Comparison of ENCODE assay signal across 16 cellular contexts in the genomic region with DNA sequence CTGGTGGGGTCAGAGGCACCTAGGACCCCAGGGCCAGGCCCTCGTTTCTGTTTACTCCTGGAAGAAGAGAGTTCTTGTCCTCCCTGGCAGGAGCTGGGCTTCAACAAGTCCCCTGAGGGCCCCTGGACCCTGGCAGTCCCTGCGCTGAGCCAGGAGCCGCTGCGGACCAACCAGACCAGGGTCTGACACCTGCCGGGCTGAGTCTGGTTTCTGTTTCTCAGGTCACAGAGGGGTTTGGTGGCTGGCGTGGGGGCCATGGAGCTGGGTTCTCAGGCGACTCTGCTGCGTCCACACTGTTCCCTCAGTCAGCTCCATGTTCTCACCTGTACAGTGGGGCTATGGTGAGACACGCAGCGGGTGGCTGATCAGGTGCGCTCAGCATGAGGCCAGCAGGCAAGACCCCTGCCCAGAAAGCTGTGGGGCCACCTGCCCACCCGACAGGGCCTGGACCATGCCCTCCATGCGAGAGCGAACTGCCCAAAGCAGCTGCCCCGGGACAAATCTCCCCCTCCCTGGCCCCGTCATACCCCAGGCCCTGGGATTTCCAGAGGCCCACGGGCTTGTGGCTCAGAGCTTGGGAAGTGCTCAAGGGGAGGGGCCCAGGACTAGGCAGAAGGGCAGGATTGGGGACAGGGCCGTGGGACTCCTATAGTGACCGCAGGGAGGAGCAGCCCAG. TPM values are rescaled to one million over a fixed set of nuclear protein-coding genes. Genes with fewer than 3 reads are reported as not detected.
DNase-seq lines count a peak whose midpoint lies in the region; ATAC-seq and TF ChIP-seq lines count a peak whose summit lies in the region.
"Had no signal": no experiment of that assay in that cellular context is flagged by ENCODE, and none has a peak within 500 bp of the region (broad histone marks: within the 10 kb centered on the region; RNA-seq: fewer than 3 reads in every experiment).

No MANE protein-coding gene starts in this region.

- H3K27me3 Mint-ChIP-seq in H9 (ENCODE audit: low read depth): peaks cover 39% of the 10 kb centered on the region

- H3K4me3 ChIP-seq in lung: no peak overlapping the region
- H3K4me3 ChIP-seq in subcutaneous abdominal adipose tissue (ENCODE audit: low read depth in 1 of 5, low read length in 5 of 5): peak overlapping the region in 2 of 5 donors; percentile 13 to 42
- H3K4me3 ChIP-seq: suprapubic skin had no signal

- H3K23ac ChIP-seq in H9 (ENCODE audit: insufficient read length, low read depth, low read length): no peak overlapping the region

- peaks cover 24 to 27% of the 10 kb centered on the region in 2 experiments for H3K4me1 Mint-ChIP-seq in H9

- H3K4me3 Mint-ChIP-seq in H9: no peak overlapping the region
- H3K4me3 Mint-ChIP-seq: memory B cell had no signal

- no peaks in the 10 kb centered on the region for H3K79me2 ChIP-seq in H9 (ENCODE audit: insufficient read depth, low read length)

- no peak overlapping the region for H2BK120ac ChIP-seq in H9 (ENCODE audit: low read depth, low read length, poor library complexity, severe bottlenecking)

- ATAC-seq in lung (ENCODE audit: insufficient read depth, low FRiP score) (no peak), GM21515 (IDR thresholded peaks at IDR 0.05; ENCODE audit: unreplicated experiment) (no peak), GM18861 (IDR thresholded peaks at IDR 0.05; ENCODE audit: unreplicated experiment) (no peak)

- peak overlapping the region in 1 of 3 experiments; percentile 87; a peak in 1 of 7 replicates for H3K27ac Mint-ChIP-seq in H9
- H3K27ac Mint-ChIP-seq: memory B cell had no signal

- H3K36me3 ChIP-seq in KOPT-K1 (ENCODE audit: insufficient read depth, low read length): no peaks in the 10 kb centered on the region
- no peaks in the 10 kb centered on the region for H3K36me3 ChIP-seq in lung (ENCODE audit: control insufficient read depth in 2 of 2, insufficient read depth in 2 of 2, low read length in 2 of 2)
- H3K36me3 ChIP-seq in subcutaneous abdominal adipose tissue (ENCODE audit: control insufficient read depth in 5 of 5, insufficient read depth in 5 of 5, low read length in 5 of 5): no peaks in the 10 kb centered on the region
- H3K36me3 ChIP-seq: suprapubic skin had no signal

- H3K27ac ChIP-seq in KOPT-K1 (ENCODE audit: low read depth, low read length, poor library complexity, severe bottlenecking) (peak overlapping the region; percentile 45), cingulate gyrus (ENCODE audit: low read depth, low read length) (peak overlapping the region; percentile 54), lung (ENCODE audit: low read depth in 1 of 2, low read length in 1 of 2) (peak overlapping the region; percentile 46 to 82), subcutaneous abdominal adipose tissue (ENCODE audit: low read depth, low read length) (peak overlapping the region; percentile 98), H9 (ENCODE audit: insufficient read length, low read depth, low read length) (no peak overlapping the region)

- H3K4me1 ChIP-seq in lung (ENCODE audit: control insufficient read depth in 2 of 2, insufficient read depth in 2 of 2, low read length in 2 of 2) (peaks cover 14 to 29% of the 10 kb centered on the region in 2 donors), subcutaneous abdominal adipose tissue (ENCODE audit: control insufficient read depth in 5 of 5, insufficient read depth in 5 of 5, low read length in 5 of 5) (peaks cover 34 to 69% (median 62%) of the 10 kb centered on the region in 5 donors), H9 (ENCODE audit: insufficient read depth, low read length) (no peaks in the 10 kb centered on the region)

- no peak overlapping the region for H3K18ac ChIP-seq in H9 (ENCODE audit: insufficient read length, low read depth, low read length)

- H3T11ph ChIP-seq in H9 (ENCODE audit: low read length): no peak overlapping the region

- peak overlapping the region in 2 of 5 donors; percentile 41 to 53 for H3K9ac ChIP-seq in subcutaneous abdominal adipose tissue (ENCODE audit: low read length in 5 of 5)
- H3K9ac ChIP-seq in H9 (ENCODE audit: extremely low read depth, insufficient read length, low read length): no peak overlapping the region
- H3K9ac ChIP-seq: SK-N-SH had no signal

- H2BK5ac ChIP-seq in H9 (ENCODE audit: insufficient read length, low read length): no peak overlapping the region

- peaks cover 22 to 23% of the 10 kb centered on the region in 2 experiments for H3K9me3 Mint-ChIP-seq in H9

- H2BK20ac ChIP-seq in H9 (ENCODE audit: low read depth, low read length, poor library complexity, severe bottlenecking): no peak overlapping the region

- no peak overlapping the region for H3K4ac ChIP-seq in H9 (ENCODE audit: low read depth, low read length)

- no peak overlapping the region for H4K8ac ChIP-seq in H9 (replicated peaks; ENCODE audit: insufficient read length, low read depth, low read length)

- H4K20me1 ChIP-seq in H9 (ENCODE audit: control insufficient read depth, insufficient read depth, insufficient read length): no peaks in the 10 kb centered on the region

- H3K23me2 ChIP-seq in H9 (ENCODE audit: insufficient read length, low read depth, low read length, poor library complexity, severe bottlenecking): no peaks in the 10 kb centered on the region

- H3K4me2 ChIP-seq in H9 (ENCODE audit: insufficient read depth, insufficient read length, low read length): no peak overlapping the region
- H3K4me2 ChIP-seq: SK-N-SH had no signal

- no peak overlapping the region for H2BK15ac ChIP-seq in H9 (ENCODE audit: low read depth, low read length)

- H3K79me1 ChIP-seq in H9 (ENCODE audit: insufficient read depth, low read depth, low read length, poor library complexity, severe bottlenecking): no peaks in the 10 kb centered on the region

- H2AFZ ChIP-seq in H9 (ENCODE audit: low read length): no peak overlapping the region

- 76 to 81% methylated on average over 19 of the region's 19 CpGs for WGBS in lung, 2 donors
- WGBS in H9 (ENCODE audit: extremely low coverage, insufficient read length, low lambda C conversion rate): no CpG with 5 or more reads among the region's 19 CpGs

- H2BK12ac ChIP-seq in H9 (ENCODE audit: insufficient read length, low read depth, low read length): no peak overlapping the region

- H3K14ac ChIP-seq in H9 (ENCODE audit: insufficient read depth, low read length): no peak overlapping the region

- no peak overlapping the region for H2AK5ac ChIP-seq in H9 (ENCODE audit: insufficient read length, low read length)

- peaks cover 15 to 17% (median 17%) of the 10 kb centered on the region in 3 experiments for H3K36me3 Mint-ChIP-seq in H9 (ENCODE audit: insufficient read depth in 1 of 3, low read depth in 3 of 3)

- TF ChIP-seq CTCF in lung (IDR thresholded peaks at IDR 0.05; ENCODE audit: control extremely low read depth, extremely low read depth) (no peak), H9 (conservative IDR thresholded peaks at IDR 0.05) (no peak)

- no peak overlapping the region for H3K56ac ChIP-seq in H9 (ENCODE audit: insufficient read length, low read depth, low read length)

- no peak overlapping the region for H4K91ac ChIP-seq in H9 (ENCODE audit: insufficient read length, low read depth, low read length)

- no peak overlapping the region for H4K5ac ChIP-seq in H9 (ENCODE audit: insufficient read length, low read depth, low read length)

- H3K9me3 ChIP-seq in KOPT-K1 (ENCODE audit: insufficient read depth, low read length, poor library complexity, severe bottlenecking) (peaks cover 21% of the 10 kb centered on the region), lung (ENCODE audit: control insufficient read depth in 2 of 2, insufficient read depth in 1 of 2, low read length in 1 of 2) (no peaks in the 10 kb centered on the region), subcutaneous abdominal adipose tissue (ENCODE audit: control insufficient read depth in 5 of 5, low read length in 5 of 5) (peaks cover 0 to 3% (median 0%) of the 10 kb centered on the region in 5 donors), H9 (ENCODE audit: control insufficient read depth, low read depth, low read length) (peaks cover 4% of the 10 kb centered on the region)
- H3K9me3 ChIP-seq: SK-N-SH, suprapubic skin had no signal

- H3K27me3 ChIP-seq in lung (ENCODE audit: control insufficient read depth, insufficient read depth): no peaks in the 10 kb centered on the region
- H3K27me3 ChIP-seq in subcutaneous abdominal adipose tissue (ENCODE audit: control insufficient read depth in 5 of 5, insufficient read depth in 4 of 5, low read length in 5 of 5): peaks cover 0 to 15% (median 0%) of the 10 kb centered on the region in 5 donors
- no peaks in the 10 kb centered on the region for H3K27me3 ChIP-seq in H9 (ENCODE audit: insufficient read depth, low read length)
- H3K27me3 ChIP-seq: suprapubic skin had no signal

- no peak for DNase-seq in lung (ENCODE audit: low spot score)
- DNase-seq in H9: no peak
- no peak for DNase-seq in globus pallidus (ENCODE audit: low spot score)
- DNase-seq: activated gamma-delta T cell treated with Interleukin-2 at 50 U/mL for 16 hours; NCI-H1105; NCI-H526; SK-N-SH; stimulated activated CD4-positive, alpha-beta T cell treated with anti-CD3 and anti-CD28 coated beads, Interleukin-4, amount 100 ng/mL, for 24 hours; T-helper 9 cell had no signal

RNA-seq across cellular contexts. Expression of a gene that starts 17.9 kb away (rescaled TPM):
- total RNA-seq in lung: 100 to 1,000 TPM in 1 of 2 donors, 10 to 100 TPM in 1; 64.3 to 101 TPM
- polyA plus RNA-seq in lung: 10 to 100 TPM; 23.9 to 24.7 TPM
- total RNA-seq in H9 (2021): 63.7 and 71.6 TPM in 2 replicates
